ENCODE assay signal across 17 cellular contexts in the genomic region with DNA sequence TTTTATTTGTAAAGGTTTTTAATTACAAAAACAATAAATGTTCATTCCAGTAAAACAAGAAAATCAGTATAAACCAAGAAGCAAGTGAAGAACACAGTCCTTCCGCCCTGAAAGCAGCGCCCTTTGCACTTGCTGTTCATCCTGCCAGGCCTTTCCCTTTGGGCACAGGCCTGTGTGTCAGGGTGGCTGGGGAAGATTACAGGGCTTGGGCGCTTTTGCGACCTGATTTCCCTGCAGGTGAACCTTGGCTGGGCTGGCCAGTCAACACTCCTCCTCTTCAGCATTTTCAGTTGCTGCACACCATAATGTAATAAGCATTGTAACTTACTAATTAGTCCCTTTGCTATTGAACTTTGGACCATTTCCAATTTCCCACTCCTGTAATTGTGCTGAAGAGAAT.
"Had no signal": no experiment of that assay in that cellular context is flagged by ENCODE, and none has a peak within 500 bp of the region (broad histone marks: within the 10 kb centered on the region; RNA-seq: fewer than 3 reads in every experiment).

No MANE protein-coding gene starts in this region.

- H3K27ac Mint-ChIP-seq: activated naive CD8-positive, alpha-beta T cell; natural killer cell; T-helper 2 cell treated with Interferon-gamma antibody and Interleukin-4, amounts not matched to agents 5 μg/mL and 100 μg/mL, for 36 hours; WTC11 had no signal

- H3K4me1 ChIP-seq: adrenal gland, heart right ventricle, left lung, spleen had no signal

- H3K4me3 ChIP-seq: adrenal gland, heart right ventricle, left lung, lung, spleen had no signal

- H3K9me3 ChIP-seq: adrenal gland had no signal

- H3K27ac ChIP-seq: adrenal gland, heart right ventricle, left lung, spleen had no signal

- H3K27me3 Mint-ChIP-seq: activated naive CD8-positive, alpha-beta T cell had no signal

- H3K4me3 Mint-ChIP-seq: activated naive CD8-positive, alpha-beta T cell; natural killer cell; T-helper 2 cell treated with Interferon-gamma antibody and Interleukin-4, amounts not matched to agents 5 μg/mL and 100 μg/mL, for 36 hours; WTC11 had no signal

- DNase-seq: activated naive CD4-positive, alpha-beta T cell; activated T-cell treated with anti-CD3 and anti-CD28 coated beads, Interleukin-2, amount 50 U/mL, for 1 hour; adrenal gland; central memory CD4-positive, alpha-beta T cell; dermis blood vessel endothelial cell; effector CD8-positive, alpha-beta T cell; foreskin fibroblast; heart right ventricle; left lung; natural killer cell; spleen; stimulated activated CD4-positive, alpha-beta T cell treated with anti-CD3 and anti-CD28 coated beads, Interleukin-4, amount 100 ng/mL, for 1 hour; stimulated activated naive CD4-positive, alpha-beta T cell had no signal

- ATAC-seq: heart right ventricle, left lung, natural killer cell, WTC11 had no signal

- H3K27me3 ChIP-seq: adrenal gland, heart right ventricle, left lung, spleen had no signal

- H3K4me1 Mint-ChIP-seq: natural killer cell, WTC11 had no signal
